Comparison of ENCODE assay signal across 21 cellular contexts in genomic region chr4:143599827-143600226, GRCh38.
"Had no signal": no experiment of that assay in that cellular context is flagged by ENCODE, and none has a peak within 500 bp of the region (broad histone marks: within the 10 kb centered on the region; RNA-seq: fewer than 3 reads in every experiment).

No MANE protein-coding gene starts in this region.

- H3K27me3 Mint-ChIP-seq: stimulated activated naive CD8-positive, alpha-beta T cell treated with anti-CD3 and anti-CD28 coated beads, Interleukin-15, amount 100 ng/mL, for 72 hours had no signal

- H3K9me3 Mint-ChIP-seq: stimulated activated memory B cell treated with anti-CD40 and anti-IgM and Interleukin-4, amounts not matched to agents 10 μg/mL and 1 μg/mL and 100 μg/mL, for 72 hours had no signal

- H3K27ac Mint-ChIP-seq: naive B cell; nephron; stimulated activated memory B cell treated with anti-CD40 and anti-IgM and Interleukin-4, amounts not matched to agents 10 μg/mL and 1 μg/mL and 100 μg/mL, for 72 hours; stimulated activated naive CD8-positive, alpha-beta T cell treated with anti-CD3 and anti-CD28 coated beads, Interleukin-15, amount 100 ng/mL, for 72 hours had no signal

- H3K4me1 Mint-ChIP-seq: nephron; stimulated activated memory B cell treated with anti-CD40 and anti-IgM and Interleukin-4, amounts not matched to agents 10 μg/mL and 1 μg/mL and 100 μg/mL, for 72 hours; stimulated activated naive CD8-positive, alpha-beta T cell treated with anti-CD3 and anti-CD28 coated beads, Interleukin-15, amount 100 ng/mL, for 72 hours had no signal

- H3K36me3 Mint-ChIP-seq: naive B cell had no signal

- H3K4me3 Mint-ChIP-seq: naive B cell; nephron; stimulated activated memory B cell treated with anti-CD40 and anti-IgM and Interleukin-4, amounts not matched to agents 10 μg/mL and 1 μg/mL and 100 μg/mL, for 72 hours; stimulated activated naive CD8-positive, alpha-beta T cell treated with anti-CD3 and anti-CD28 coated beads, Interleukin-15, amount 100 ng/mL, for 72 hours had no signal

- DNase-seq: dermis blood vessel endothelial cell; erythroblast; foreskin melanocyte; head of caudate nucleus; kidney; left cardiac atrium; left ventricle myocardium inferior; mesenchymal stem cell; midbrain; naive B cell; retina; right lobe of liver; spleen; stimulated activated CD4-positive, alpha-beta T cell treated with anti-CD3 and anti-CD28 coated beads, Interleukin-15, amount 100 ng/mL, for 24 hours; stimulated activated CD4-positive, alpha-beta T cell treated with anti-CD3 and anti-CD28 coated beads, Interleukin-1b, Interleukin-23, amount 100 ng/mL, for 48 hours; stimulated activated CD4-positive, alpha-beta T cell treated with anti-CD3 and anti-CD28 coated beads, Interleukin-4, amount 100 ng/mL, for 24 hours; stimulated activated naive CD8-positive, alpha-beta T cell treated with anti-CD3 and anti-CD28 coated beads, Interleukin-15, amount 100 ng/mL, for 72 hours; substantia nigra; transverse colon had no signal
